27 cellular contexts compared by ENCODE assay signal in the genomic region with DNA sequence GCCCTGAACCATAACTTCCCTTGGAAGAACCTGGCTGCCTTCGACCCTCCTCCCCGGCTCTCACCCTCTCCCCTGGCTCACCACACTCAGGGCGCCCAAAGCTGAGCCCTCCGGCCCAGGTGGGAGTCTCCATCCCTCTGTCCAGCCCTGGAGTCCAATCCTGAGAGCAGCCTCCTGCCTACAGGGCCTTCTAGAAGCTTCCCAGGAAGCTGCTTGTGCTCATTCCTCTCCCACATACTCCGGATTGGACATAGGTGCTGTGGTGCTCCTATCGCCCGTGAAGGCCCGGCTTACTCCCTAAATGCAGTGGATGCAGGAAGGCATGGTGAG.
"Had no signal": no experiment of that assay in that cellular context is flagged by ENCODE, and none has a peak within 500 bp of the region (broad histone marks: within the 10 kb centered on the region; RNA-seq: fewer than 3 reads in every experiment).

No MANE protein-coding gene starts in this region.

- H3K27me3 ChIP-seq: Peyer's patch had no signal

- H3K36me3 Mint-ChIP-seq: activated naive CD8-positive, alpha-beta T cell treated with anti-CD3 and anti-CD28 coated beads, Interleukin-2, amount 10 ng/mL, durations not matched to agents 7 days and 5 days had no signal

- H3K9me3 ChIP-seq: adrenal gland, breast epithelium, Peyer's patch had no signal

- H3K9me3 Mint-ChIP-seq: activated naive CD4-positive, alpha-beta T cell treated with anti-CD3 and anti-CD28 coated beads for 36 hours; activated naive CD8-positive, alpha-beta T cell treated with anti-CD3 and anti-CD28 coated beads, Interleukin-2, amount 10 ng/mL, durations not matched to agents 7 days and 5 days; activated T-helper 17 cell treated with anti-CD3 and anti-CD28 coated beads, Interleukin-2, amount 50 U/mL, for 72 hours; T-helper 1 cell treated with Interleukin-12 subunit alpha and Interleukin-12 subunit beta and Interleukin-4 antibody, amounts not matched to agents 30 μg/mL and 1 μg/mL, for 36 hours had no signal

- DNase-seq: activated CD4-positive, alpha-beta T cell treated with anti-CD3 and anti-CD28 coated beads for 48 hours; activated CD4-positive, alpha-beta T cell treated with anti-CD3 and anti-CD28 coated beads, Interleukin-2, amount 50 U/mL, for 48 hours; activated CD4-positive, CD25-positive, alpha-beta regulatory T cell treated with anti-CD3 and anti-CD28 coated beads, Interleukin-2, amount 50 U/mL, for 72 hours; activated gamma-delta T cell; activated naive CD4-positive, alpha-beta T cell treated with anti-CD3 and anti-CD28 coated beads for 36 hours; activated naive CD8-positive, alpha-beta T cell treated with anti-CD3 and anti-CD28 coated beads, Interleukin-2, amount 10 ng/mL, durations not matched to agents 7 days and 5 days; activated T-cell treated with anti-CD3 and anti-CD28 coated beads for 4 hours; activated T-cell treated with anti-CD3 and anti-CD28 coated beads, Interleukin-2, amount 50 U/mL, for 48 hours; adrenal gland; anterior cingulate cortex; caudate nucleus; Karpas-422; MM.1S; NCI-H1105; NCI-H1436; NCI-H1694 treated with DMSO at 0.1 percent for 48 hours; NCI-H2029 treated with DMSO at 0.1 percent for 48 hours; NCI-H345; NCI-H510A; NCI-H526 treated with DMSO at 0.1 percent for 48 hours; NK-92 treated with Interleukin-12 subunit alpha and Interleukin-12 subunit beta, amount 100 ng/mL, for 24 hours; SHP77 treated with DMSO at 0.1 percent for 48 hours had no signal

- H3K4me1 ChIP-seq: adrenal gland, breast epithelium, Peyer's patch had no signal

- H3K4me1 Mint-ChIP-seq: activated naive CD8-positive, alpha-beta T cell treated with anti-CD3 and anti-CD28 coated beads, Interleukin-2, amount 10 ng/mL, durations not matched to agents 7 days and 5 days; activated T-helper 17 cell treated with anti-CD3 and anti-CD28 coated beads, Interleukin-2, amount 50 U/mL, for 72 hours had no signal

- H3K36me3 ChIP-seq: adrenal gland, breast epithelium, Peyer's patch had no signal

- H3K27ac Mint-ChIP-seq: activated naive CD4-positive, alpha-beta T cell treated with anti-CD3 and anti-CD28 coated beads for 36 hours; activated naive CD8-positive, alpha-beta T cell treated with anti-CD3 and anti-CD28 coated beads, Interleukin-2, amount 10 ng/mL, durations not matched to agents 7 days and 5 days; activated T-helper 17 cell treated with anti-CD3 and anti-CD28 coated beads, Interleukin-2, amount 50 U/mL, for 72 hours; T-helper 1 cell treated with Interleukin-12 subunit alpha and Interleukin-12 subunit beta and Interleukin-4 antibody, amounts not matched to agents 30 μg/mL and 1 μg/mL, for 36 hours had no signal

- H3K4me3 Mint-ChIP-seq: activated naive CD4-positive, alpha-beta T cell treated with anti-CD3 and anti-CD28 coated beads for 36 hours; activated naive CD8-positive, alpha-beta T cell treated with anti-CD3 and anti-CD28 coated beads, Interleukin-2, amount 10 ng/mL, durations not matched to agents 7 days and 5 days; activated T-helper 17 cell treated with anti-CD3 and anti-CD28 coated beads, Interleukin-2, amount 50 U/mL, for 72 hours; T-helper 1 cell treated with Interleukin-12 subunit alpha and Interleukin-12 subunit beta and Interleukin-4 antibody, amounts not matched to agents 30 μg/mL and 1 μg/mL, for 36 hours had no signal

- H3K4me3 ChIP-seq: adrenal gland, breast epithelium, Peyer's patch had no signal

- H3K27ac ChIP-seq: adrenal gland, breast epithelium, Peyer's patch, RWPE1 had no signal
